1 cellular context compared by ENCODE assay signal in the genomic region with DNA sequence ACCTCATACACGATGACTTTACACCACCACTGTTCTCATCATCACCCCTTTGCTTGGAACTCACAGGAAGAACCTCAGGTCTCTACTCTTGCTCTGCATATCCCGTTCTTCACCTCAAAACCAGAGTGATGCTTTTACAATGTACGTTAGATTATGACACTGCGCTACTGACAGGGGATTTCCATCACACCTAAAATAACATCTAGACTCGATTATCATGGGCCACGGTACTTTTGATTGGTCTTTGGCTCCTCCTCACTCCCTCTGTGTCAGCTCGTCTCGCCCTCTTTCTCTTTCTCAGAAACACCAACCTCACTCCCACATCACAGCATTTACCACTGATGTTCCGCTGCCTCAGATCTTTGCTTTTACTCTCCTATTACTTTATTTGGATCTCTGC.
TF ChIP-seq lines count a peak whose summit lies in the region.

No MANE protein-coding gene starts in this region.

TF ChIP-seq in GM12878, 131 proteins besides CTCF, POLR2A, EP300 and RAD21 (continued from another document and continues in another):
- TF ChIP-seq NR2F1 (conservative IDR thresholded peaks at IDR 0.05) (0 out of 2 replicates have a peak, but pooled peaks have one; percentile 33), ZBED1 (IDR thresholded peaks at IDR 0.05; ENCODE audit: borderline replicate concordance) (no peak; the same call in 1 of the 2 replicates), ZBTB4 (CRISPR knock-in tag; IDR thresholded peaks at IDR 0.05) (no peak), CEBPZ (IDR thresholded peaks at IDR 0.05; ENCODE audit: low read depth, low read length) (no peak), IKZF2 (IDR thresholded peaks at IDR 0.05) (peak; percentile 37 to 50; a peak in 2 of 4 replicates), TARDBP (IDR thresholded peaks at IDR 0.05; ENCODE audit: borderline replicate concordance) (no peak), MEF2A (IDR thresholded peaks at IDR 0.05; ENCODE audit: insufficient read depth, low read depth, low read length) (peak; percentile 61; the same call in 1 of the 2 replicates), CBX5 (IDR thresholded peaks at IDR 0.05; ENCODE audit: low read depth) (no peak), BRCA1 (IDR thresholded peaks at IDR 0.05; ENCODE audit: low read depth, low read length) (no peak), FOXM1 (IDR thresholded peaks at IDR 0.05; ENCODE audit: low read depth, low read length) (no peak), ASH2L (IDR thresholded peaks at IDR 0.05; ENCODE audit: borderline replicate concordance, low read depth) (no peak), ATF7 (IDR thresholded peaks at IDR 0.05; ENCODE audit: low read depth) (peak; percentile 84), EGR1 (IDR thresholded peaks at IDR 0.05; ENCODE audit: borderline replicate concordance in 1 of 2, low read depth in 2 of 2, low read length in 2 of 2) (no peak), SPI1 (IDR thresholded peaks at IDR 0.05; ENCODE audit: borderline replicate concordance, insufficient read depth, low read depth, low read length) (no peak), FOS (IDR thresholded peaks at IDR 0.05; ENCODE audit: borderline replicate concordance, extremely low read depth, insufficient read length) (no peak), LARP7 (IDR thresholded peaks at IDR 0.05) (no peak), STAT1 (conservative IDR thresholded peaks at IDR 0.05) (no peak), MYC (IDR thresholded peaks at IDR 0.05; ENCODE audit: insufficient read depth, insufficient read length, insufficient replicate concordance, low read length, severe bottlenecking) (no peak), ESRRA (IDR thresholded peaks at IDR 0.05; ENCODE audit: low read length) (no peak), ZBTB11 (CRISPR knock-in tag; IDR thresholded peaks at IDR 0.05) (no peak), HCFC1 (IDR thresholded peaks at IDR 0.05; ENCODE audit: low read length) (no peak), ZNF24 (IDR thresholded peaks at IDR 0.05) (no peak), IKZF1 (conservative IDR thresholded peaks at IDR 0.05) (peak; percentile 54), HDAC6 (IDR thresholded peaks at IDR 0.05; ENCODE audit: unreplicated experiment) (no peak), BHLHE40 (IDR thresholded peaks at IDR 0.05; ENCODE audit: borderline replicate concordance in 1 of 2, low read depth in 2 of 2, low read length in 1 of 2) (peak in 1 of 2 experiments; percentile 22; a peak in 1 of 4 replicates), HDAC2 (IDR thresholded peaks at IDR 0.05) (no peak), SREBF1 (IDR thresholded peaks at IDR 0.05; ENCODE audit: low read length) (no peak), CHD4 (IDR thresholded peaks at IDR 0.05) (no peak), KDM1A (IDR thresholded peaks at IDR 0.05; ENCODE audit: borderline replicate concordance) (no peak), TCF3 (IDR thresholded peaks at IDR 0.05; ENCODE audit: borderline replicate concordance, insufficient read depth, low read depth, low read length) (no peak), BCL11A (IDR thresholded peaks at IDR 0.05; ENCODE audit: low read depth, low read length) (no peak), ELK1 (IDR thresholded peaks at IDR 0.05; ENCODE audit: low read depth, low read length) (no peak), MEF2B (IDR thresholded peaks at IDR 0.05; ENCODE audit: partially characterized antibody, poor library complexity, severe bottlenecking) (peak; percentile 82), MTA3 (IDR thresholded peaks at IDR 0.05; ENCODE audit: borderline replicate concordance, low read length) (no peak), ZNF274 (IDR thresholded peaks at IDR 0.05; ENCODE audit: insufficient read depth, insufficient read length) (no peak), STAT3 (IDR thresholded peaks at IDR 0.05; ENCODE audit: low read depth, low read length) (no peak), ZZZ3 (IDR thresholded peaks at IDR 0.05; ENCODE audit: control insufficient read depth, insufficient read length, low read depth) (no peak), YY1 (IDR thresholded peaks at IDR 0.05; ENCODE audit: low read depth, low read length) (no peak), CREB1 (IDR thresholded peaks at IDR 0.05; ENCODE audit: low read depth) (no peak), NR2C1 (IDR thresholded peaks at IDR 0.05) (no peak), PAX5 (IDR thresholded peaks at IDR 0.05; ENCODE audit: borderline replicate concordance, low read depth, low read length) (no peak), ZNF207 (IDR thresholded peaks at IDR 0.05; ENCODE audit: borderline replicate concordance) (no peak), ATF3 (IDR thresholded peaks at IDR 0.05; ENCODE audit: borderline replicate concordance, extremely low read depth, low read depth, low read length) (no peak), HDGF (IDR thresholded peaks at IDR 0.05) (no peak; the same call in 1 of the 2 replicates), SMAD5 (IDR thresholded peaks at IDR 0.05; ENCODE audit: low read depth) (no peak), RCOR1 (conservative IDR thresholded peaks at IDR 0.05; ENCODE audit: low read depth, low read length) (no peak), RELA (IDR thresholded peaks at IDR 0.05; ENCODE audit: borderline replicate concordance, partially characterized antibody) (peak; percentile 87), RUNX3 (IDR thresholded peaks at IDR 0.05; ENCODE audit: low read length) (peak; percentile 61), RAD51 (IDR thresholded peaks at IDR 0.05) (no peak), MLLT1 (IDR thresholded peaks at IDR 0.05) (peak; percentile 89), POLR2AphosphoS5 (IDR thresholded peaks at IDR 0.05; ENCODE audit: low read length) (no peak), CHD2 (IDR thresholded peaks at IDR 0.05; ENCODE audit: borderline replicate concordance, low read depth, low read length) (no peak), BCL3 (IDR thresholded peaks at IDR 0.05; ENCODE audit: borderline replicate concordance, insufficient read depth, low read depth, low read length, poor library complexity, severe bottlenecking) (no peak), PML (IDR thresholded peaks at IDR 0.05; ENCODE audit: low read length) (no peak), NR2C2 (IDR thresholded peaks at IDR 0.05; ENCODE audit: borderline replicate concordance, control insufficient read depth, insufficient read length, low read depth) (no peak), SIX5 (IDR thresholded peaks at IDR 0.05; ENCODE audit: low read depth, low read length, severe bottlenecking) (no peak)
